Comparison of ENCODE assay signal across 34 cellular contexts in genomic region chr5:19719117-19719516, GRCh38.
"Had no signal": no experiment of that assay in that cellular context is flagged by ENCODE, and none has a peak within 500 bp of the region (broad histone marks: within the 10 kb centered on the region; RNA-seq: fewer than 3 reads in every experiment).

No MANE protein-coding gene starts in this region.

- H3K27ac ChIP-seq: adrenal gland, ascending aorta, body of pancreas, brain microvascular endothelial cell, breast epithelium, cardiac muscle cell had no signal

- H3K9me3 ChIP-seq: adrenal gland, ascending aorta, body of pancreas had no signal

- ATAC-seq: activated naive CD4-positive, alpha-beta T cell treated with anti-CD3 and anti-CD28 coated beads, Interleukin-2, amount 50 U/mL, for 72 hours; activated naive CD8-positive, alpha-beta T cell treated with anti-CD3 and anti-CD28 coated beads, Interleukin-2, amount 50 U/mL, for 24 hours; activated T-cell treated with anti-CD3 and anti-CD28 coated beads, Interleukin-2, amount 50 U/mL, for 4 hours; activated T-cell treated with anti-CD3 and anti-CD28 coated beads, Interleukin-2, amount 50 U/mL, for 72 hours; activated T-helper 17 cell treated with anti-CD3 and anti-CD28 coated beads, Interleukin-2, amount 50 U/mL, for 72 hours; body of pancreas had no signal

- H3K36me3 ChIP-seq: adrenal gland, ascending aorta, brain microvascular endothelial cell, breast epithelium, cardiac muscle cell had no signal

- FAIRE-seq: astrocyte, bronchial epithelial cell had no signal

- H3K4me3 ChIP-seq: adrenal gland, ascending aorta, body of pancreas, breast epithelium, cardiac muscle cell had no signal

- H3K27me3 ChIP-seq: adrenal gland, ascending aorta, body of pancreas, brain microvascular endothelial cell, breast epithelium, cardiac muscle cell had no signal

- DNase-seq: activated effector memory CD4-positive, alpha-beta T cell treated with anti-CD3 and anti-CD28 coated beads, Interleukin-2, amount 50 U/mL, for 16 hours; activated effector memory CD4-positive, alpha-beta T cell treated with Interleukin-2 at 50 U/mL for 16 hours; activated gamma-delta T cell; activated gamma-delta T cell treated with Interleukin-2 at 50 U/mL for 16 hours; activated naive CD4-positive, alpha-beta T cell; activated naive CD4-positive, alpha-beta T cell treated with anti-CD3 and anti-CD28 coated beads for 36 hours; activated naive CD4-positive, alpha-beta T cell treated with anti-CD3 and anti-CD28 coated beads, Interleukin-2, amount 10 ng/mL, durations not matched to agents 7 days and 5 days; activated naive CD4-positive, alpha-beta T cell treated with anti-CD3 and anti-CD28 coated beads, Interleukin-2, amount 50 U/mL, for 16 hours; activated naive CD4-positive, alpha-beta T cell treated with Interleukin-2 at 50 U/mL for 16 hours; activated naive CD8-positive, alpha-beta T cell treated with anti-CD3 and anti-CD28 coated beads for 36 hours; activated naive CD8-positive, alpha-beta T cell treated with anti-CD3 and anti-CD28 coated beads, Interleukin-2, amount 10 ng/mL, durations not matched to agents 7 days and 5 days; activated naive CD8-positive, alpha-beta T cell treated with anti-CD3 and anti-CD28 coated beads, Interleukin-2, amount 50 U/mL, for 24 hours; activated T-cell treated with anti-CD3 and anti-CD28 coated beads, Interleukin-2, amount 50 U/mL, for 1 hour; activated T-cell treated with anti-CD3 and anti-CD28 coated beads, Interleukin-2, amount 50 U/mL, for 24 hours; activated T-cell treated with anti-CD3 and anti-CD28 coated beads, Interleukin-2, amount 50 U/mL, for 4 hours; activated T-cell treated with anti-CD3 and anti-CD28 coated beads, Interleukin-2, amount 50 U/mL, for 48 hours; activated T-cell treated with anti-CD3 and anti-CD28 coated beads, Interleukin-2, amount 50 U/mL, for 72 hours; adrenal gland; amniotic stem cell; amygdala; anterior cingulate cortex; aorta; body of pancreas; brain microvascular endothelial cell; caudate nucleus; central memory CD4-positive, alpha-beta T cell; cerebellar nuclear complex had no signal

- H3K4me1 ChIP-seq: adrenal gland, ascending aorta, body of pancreas, breast epithelium had no signal
